15 cellular contexts compared by ENCODE assay signal in the genomic region with DNA sequence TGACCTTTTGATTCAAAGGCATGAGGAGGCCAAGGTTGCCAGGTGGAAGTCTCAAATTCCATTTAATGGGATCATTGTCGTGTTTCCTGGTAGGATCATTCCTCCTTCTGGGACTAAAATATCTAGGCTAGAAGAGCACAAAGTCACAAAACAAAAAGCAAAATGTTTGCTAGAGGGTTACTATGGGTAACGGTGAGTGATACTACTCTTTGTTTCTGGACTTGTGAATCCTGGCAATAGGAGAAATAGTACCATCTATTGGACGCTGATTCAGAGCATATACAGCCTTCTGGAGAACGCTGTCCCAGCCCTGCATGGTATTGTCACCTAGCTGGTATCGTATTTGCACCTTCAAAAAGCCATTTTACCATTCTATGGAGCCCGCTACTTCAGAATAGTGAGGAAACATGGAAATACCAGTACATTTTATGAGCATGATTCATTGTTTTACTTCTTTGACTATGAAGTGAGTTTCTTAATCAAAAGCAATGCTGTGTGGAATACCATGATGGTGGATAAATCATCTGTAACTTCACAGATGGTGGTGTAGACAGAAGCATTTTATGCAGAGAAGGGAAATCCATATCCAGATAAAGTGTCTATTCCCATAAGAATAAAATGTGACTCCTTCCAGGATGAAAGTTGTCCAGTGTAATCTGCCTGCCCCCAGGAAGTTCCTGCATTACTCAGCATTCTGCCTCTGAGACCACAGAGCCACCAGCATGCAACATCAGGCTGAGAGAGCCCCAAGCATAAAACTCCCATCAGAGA.
DNase-seq lines count a peak whose midpoint lies in the region; TF ChIP-seq lines count a peak whose summit lies in the region.
"Had no signal": no experiment of that assay in that cellular context is flagged by ENCODE, and none has a peak within 500 bp of the region (broad histone marks: within the 10 kb centered on the region; RNA-seq: fewer than 3 reads in every experiment).

No MANE protein-coding gene starts in this region.

- WGBS in mammary epithelial cell (ENCODE audit: low coverage, missing lambda C conversion rate) = 92% methylated on average over 6 of the region's 6 CpGs

- no peaks in the 10 kb centered on the region; the same call in 1 of the 2 replicates for H3K9me3 ChIP-seq in MG63
- H3K9me3 ChIP-seq in mammary epithelial cell (replicated peaks; ENCODE audit: insufficient read depth, low read length) = no peaks in the 10 kb centered on the region
- H3K9me3 ChIP-seq: ovary, suprapubic skin had no signal

- no peaks in the 10 kb centered on the region for H4K20me1 ChIP-seq in mammary epithelial cell (ENCODE audit: insufficient read depth, low read length)

- DNase-seq in ELR (ENCODE audit: low read depth) (peak; percentile 76), MG63 (peak; percentile 1), mammary epithelial cell (peak; percentile 41), myocyte (ENCODE audit: low read depth) (peak; percentile 64), NCI-H2081 treated with DMSO at 0.1 percent for 48 hours (lab: John Stamatoyannopoulos, UW) (no peak), CD1c-positive myeloid dendritic cell (ENCODE audit: extremely low spot score) (no peak)
- no peak for DNase-seq in stimulated activated CD4-positive, alpha-beta T cell treated with anti-CD3 and anti-CD28 coated beads, Interleukin-15, amount 100 ng/mL, for 24 hours
- DNase-seq: activated CD8-positive, alpha-beta T cell treated with anti-CD3 and anti-CD28 coated beads, Interleukin-2, amount 10 ng/mL, durations not matched to agents 7 days and 5 days; activated effector memory CD4-positive, alpha-beta T cell treated with anti-CD3 and anti-CD28 coated beads, Interleukin-2, amount 50 U/mL, for 16 hours; Calu3; NCI-H1092; NCI-H524 treated with DMSO at 0.1 percent for 48 hours; ovary; spleen had no signal

- no peaks in the 10 kb centered on the region for H3K79me2 ChIP-seq in mammary epithelial cell (ENCODE audit: insufficient read depth, low read length)

- intact Hi-C loops in mammary epithelial cell (cut with micrococcal nuclease) = no loop called here

- H3K27me3 ChIP-seq in MG63 (no peaks in the 10 kb centered on the region), mammary epithelial cell (ENCODE audit: insufficient read depth, low read length) (no peaks in the 10 kb centered on the region)
- H3K27me3 ChIP-seq: ovary, spleen, suprapubic skin had no signal

- H3K9ac ChIP-seq in mammary epithelial cell (ENCODE audit: insufficient read depth, low read length) = no peak overlapping the region

- no TSS peak for BruUV-seq in mammary epithelial cell (replicated peaks; lab: Mats Ljungman, UMichigan)

- in situ Hi-C loops in mammary epithelial cell (cut with MboI; ENCODE audit: low sequenced_read_pairs in 2 of 2) = no loop called here

- TF ChIP-seq CTCF in mammary epithelial cell (conservative IDR thresholded peaks at IDR 0.05 in 1 of 2, IDR thresholded peaks at IDR 0.05 in 1 of 2; ENCODE audit: extremely low read depth in 1 of 2, insufficient read depth in 1 of 2, low read depth in 1 of 2, low read length in 2 of 2) = no peak

- CTCF ChIA-PET in mammary epithelial cell (lab: Charles Lee; ENCODE audit: low non-redundant PET) = no interaction called here

- H3K4me3 ChIP-seq in MG63 = no peak overlapping the region
- H3K4me3 ChIP-seq in mammary epithelial cell (replicated peaks in 1 of 3; ENCODE audit: insufficient read depth in 1 of 3, low read depth in 2 of 3, low read length in 3 of 3) = no peak overlapping the region
- H3K4me3 ChIP-seq: ovary, spleen, suprapubic skin had no signal

- H3K27ac ChIP-seq in mammary epithelial cell (ENCODE audit: insufficient read depth, low read depth, low read length) = no peak overlapping the region
- H3K27ac ChIP-seq: ovary, spleen, suprapubic skin had no signal

- H3K36me3 ChIP-seq in MG63 (no peaks in the 10 kb centered on the region), mammary epithelial cell (ENCODE audit: insufficient read depth, low read length) (no peaks in the 10 kb centered on the region)
- H3K36me3 ChIP-seq: ovary, spleen, suprapubic skin had no signal

- peaks cover 7% of the 10 kb centered on the region for H3K4me1 ChIP-seq in mammary epithelial cell (ENCODE audit: insufficient read depth, low read length)
- H3K4me1 ChIP-seq: spleen, suprapubic skin had no signal

- peak overlapping the region; percentile 38 for H2AFZ ChIP-seq in mammary epithelial cell (ENCODE audit: low read depth, low read length)

- H3K4me2 ChIP-seq in mammary epithelial cell (ENCODE audit: insufficient read depth, low read depth, low read length) = no peak overlapping the region

- dilution Hi-C loops in mammary epithelial cell (cut with HindIII; ENCODE audit: low sequenced_read_pairs) = no loop called here

Comparison
In these comparisons a context has a peak if more than half of its experiments do, and no peak if none do; other contexts are left out.
1. DNase-seq: peak in ELR (single experiment), MG63 (single experiment), mammary epithelial cell (single experiment) and myocyte (single experiment); none in NCI-H2081 treated with DMSO at 0.1 percent for 48 hours (single experiment), CD1c-positive myeloid dendritic cell (single experiment) and stimulated activated CD4-positive, alpha-beta T cell treated with anti-CD3 and anti-CD28 coated beads, Interleukin-15, amount 100 ng/mL, for 24 hours (single experiment).